ENCODE assay signal across 8 cellular contexts in genomic region chr19:11088508-11089253, GRCh38. TPM values are rescaled to one million over a fixed set of nuclear protein-coding genes. Genes with fewer than 3 reads are reported as not detected.
DNase-seq lines count a peak whose midpoint lies in the region; ATAC-seq lines count a peak whose summit lies in the region.

No MANE protein-coding gene starts in this region.

- no peaks in the 10 kb centered on the region for H3K27me3 Mint-ChIP-seq in CD8-positive, alpha-beta memory T cell

- H3K4me3 Mint-ChIP-seq in CD8-positive, alpha-beta memory T cell: peak overlapping the region; percentile 83 to 93 (median 87)

- peaks cover 52% of the 10 kb centered on the region for H3K4me1 ChIP-seq in CD8-positive, alpha-beta memory T cell (ENCODE audit: insufficient read depth, low read length)
- peaks cover 37% of the 10 kb centered on the region for H3K4me1 ChIP-seq in effector memory CD4-positive, alpha-beta T cell (ENCODE audit: control insufficient read depth, insufficient read depth, low read length, poor library complexity, severe bottlenecking)

- peak overlapping the region; percentile 91 for H3K27ac ChIP-seq in CD8-positive, alpha-beta memory T cell (ENCODE audit: low read depth, low read length)
- H3K27ac ChIP-seq in effector memory CD4-positive, alpha-beta T cell (ENCODE audit: insufficient read depth, low read length, poor library complexity, severe bottlenecking): peak overlapping the region; percentile 97

- no peak for ATAC-seq in left lobe of liver
- no peak for ATAC-seq in HG03097 (IDR thresholded peaks at IDR 0.05; ENCODE audit: low FRiP score, unreplicated experiment)

- H3K36me3 Mint-ChIP-seq in CD8-positive, alpha-beta memory T cell: peaks cover 0 to 4% (median 0%) of the 10 kb centered on the region in 3 donors

- peaks cover 29 to 52% (median 46%) of the 10 kb centered on the region in 3 donors for H3K4me1 Mint-ChIP-seq in CD8-positive, alpha-beta memory T cell

- H3K4me3 ChIP-seq in CD8-positive, alpha-beta memory T cell (ENCODE audit: low read length): peak overlapping the region; percentile 75
- H3K4me3 ChIP-seq in effector memory CD4-positive, alpha-beta T cell (ENCODE audit: insufficient read depth, low read depth, low read length, poor library complexity, severe bottlenecking): peak overlapping the region; percentile 53

- peak overlapping the region; percentile 84 to 97 (median 92) for H3K27ac Mint-ChIP-seq in CD8-positive, alpha-beta memory T cell

- CTCF ChIA-PET in CD8-positive, alpha-beta memory T cell (lab: Charles Lee): interaction anchor here (1.3 to 3.2 kb wide), 7 partner anchors 35 to 286 kb away, joined by 3 to 14 read pairs (median 4); partner anchors contain the start of gene SWSAP1

- no peaks in the 10 kb centered on the region for H3K9me3 Mint-ChIP-seq in CD8-positive, alpha-beta memory T cell

- DNase-seq in CD8-positive, alpha-beta memory T cell: no peak
- peak; percentile 14 for DNase-seq in NCI-H748 treated with DMSO at 0.1 percent for 48 hours (lab: John Stamatoyannopoulos, UW)
- no peak for DNase-seq in effector memory CD4-positive, alpha-beta T cell
- DNase-seq in myocyte (ENCODE audit: low read depth): peak; percentile 62
- DNase-seq in left lobe of liver (ENCODE audit: low spot score): no peak
- DNase-seq in UCSD-AML1 (lab: John Stamatoyannopoulos, UW; ENCODE audit: unreplicated experiment): no peak
- DNase-seq in SIG-M5 treated with dmso at 0.1 percent for 504 hours (lab: John Stamatoyannopoulos, UW; ENCODE audit: unreplicated experiment): no peak

- POLR2A ChIA-PET in CD8-positive, alpha-beta memory T cell (lab: Charles Lee): interaction anchor here (1.2 kb wide), 1 partner anchor 127 kb away, joined by 3 read pairs; the partner anchor contains the start of gene SMARCA4

- H3K9me3 ChIP-seq in CD8-positive, alpha-beta memory T cell (ENCODE audit: low read length): no peaks in the 10 kb centered on the region
- H3K9me3 ChIP-seq in effector memory CD4-positive, alpha-beta T cell (ENCODE audit: control insufficient read depth, low read length): no peaks in the 10 kb centered on the region

- H3K27me3 ChIP-seq in CD8-positive, alpha-beta memory T cell (ENCODE audit: insufficient read depth, low read length, poor library complexity, severe bottlenecking): no peaks in the 10 kb centered on the region
- H3K27me3 ChIP-seq in effector memory CD4-positive, alpha-beta T cell (replicated peaks; ENCODE audit: control insufficient read depth, insufficient read depth, low read length, poor library complexity, severe bottlenecking): no peaks in the 10 kb centered on the region

- H3K36me3 ChIP-seq in CD8-positive, alpha-beta memory T cell (ENCODE audit: insufficient read depth, low read length): no peaks in the 10 kb centered on the region
- no peaks in the 10 kb centered on the region for H3K36me3 ChIP-seq in effector memory CD4-positive, alpha-beta T cell (ENCODE audit: control insufficient read depth, insufficient read depth, low read length)

RNA-seq across cellular contexts. Expression of gene LDLR, which starts 0.6 kb away (rescaled TPM):
- total RNA-seq in CD8-positive, alpha-beta memory T cell: 10 to 100 TPM; 27.7 to 35.1 TPM
- polyA plus RNA-seq in CD8-positive, alpha-beta memory T cell: 8.2 TPM
- total RNA-seq in myocyte: 80.0 and 152 TPM in 2 replicates
- polyA plus RNA-seq in myocyte (2012): 90.7 TPM
- total RNA-seq in left lobe of liver: 12.2 TPM

Comparison
In these comparisons a context has a peak if more than half of its experiments do, and no peak if none do; other contexts are left out.
1. DNase-seq: peak in NCI-H748 treated with DMSO at 0.1 percent for 48 hours (single experiment) and myocyte (single experiment); none in CD8-positive, alpha-beta memory T cell (0 of 5), effector memory CD4-positive, alpha-beta T cell (0 of 3), left lobe of liver (single experiment), UCSD-AML1 (single experiment) and SIG-M5 treated with dmso at 0.1 percent for 504 hours (single experiment).